1 cellular context compared by ENCODE assay signal in genomic region chr9:92350129-92350739, GRCh38.
TF ChIP-seq lines count a peak whose summit lies in the region.

No MANE protein-coding gene starts in this region.

TF ChIP-seq in WTC11, 78 proteins besides CTCF, POLR2A, EP300 and RAD21 (continued from another document):
- TF ChIP-seq, protein P1, sequence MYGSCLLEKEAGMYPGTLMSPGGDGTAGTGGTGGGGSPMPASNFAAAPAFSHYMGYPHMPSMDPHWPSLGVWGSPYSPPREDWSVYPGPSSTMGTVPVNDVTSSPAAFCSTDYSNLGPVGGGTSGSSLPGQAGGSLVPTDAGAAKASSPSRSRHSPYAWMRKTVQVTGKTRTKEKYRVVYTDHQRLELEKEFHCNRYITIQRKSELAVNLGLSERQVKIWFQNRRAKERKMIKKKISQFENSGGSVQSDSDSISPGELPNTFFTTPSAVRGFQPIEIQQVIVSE (CRISPR knock-in tag; IDR thresholded peaks at IDR 0.05; ENCODE audit: borderline replicate concordance), result no peak
- TF ChIP-seq ZNF423 (CRISPR knock-in tag; IDR thresholded peaks at IDR 0.05) (no peak), MYBL2 (CRISPR knock-in tag; IDR thresholded peaks at IDR 0.05) (no peak), JUN (CRISPR knock-in tag; IDR thresholded peaks at IDR 0.05) (no peak), NFATC4 (CRISPR knock-in tag; IDR thresholded peaks at IDR 0.05) (no peak), ZBTB43 (CRISPR knock-in tag; IDR thresholded peaks at IDR 0.05) (no peak), NFE2L1 (CRISPR knock-in tag; IDR thresholded peaks at IDR 0.05) (no peak), NFYB (CRISPR knock-in tag; conservative IDR thresholded peaks at IDR 0.05; ENCODE audit: low read depth) (no peak)
- TF ChIP-seq, protein P2, sequence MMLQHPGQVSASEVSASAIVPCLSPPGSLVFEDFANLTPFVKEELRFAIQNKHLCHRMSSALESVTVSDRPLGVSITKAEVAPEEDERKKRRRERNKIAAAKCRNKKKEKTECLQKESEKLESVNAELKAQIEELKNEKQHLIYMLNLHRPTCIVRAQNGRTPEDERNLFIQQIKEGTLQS (CRISPR knock-in tag; conservative IDR thresholded peaks at IDR 0.05), result no peak
TF ChIP-seq in WTC11: peak in this region for 0.
